15 cellular contexts compared by ENCODE assay signal in genomic region chr5:160174780-160175437, GRCh38. TPM values are rescaled to one million over a fixed set of nuclear protein-coding genes. Genes with fewer than 3 reads are reported as not detected.
DNase-seq lines count a peak whose midpoint lies in the region; ATAC-seq, FAIRE-seq and TF ChIP-seq lines count a peak whose summit lies in the region.
"Had no signal": no experiment of that assay in that cellular context is flagged by ENCODE, and none has a peak within 500 bp of the region (broad histone marks: within the 10 kb centered on the region; RNA-seq: fewer than 3 reads in every experiment).

No MANE protein-coding gene starts in this region.

- no peaks in the 10 kb centered on the region for H4K20me1 ChIP-seq in BLaER1 treated with 17β-estradiol and CSF1 and Interleukin-3, amounts not matched to agents 10 nM and 100 nM
- no peaks in the 10 kb centered on the region for H4K20me1 ChIP-seq in astrocyte (ENCODE audit: insufficient read depth, low read length)
- H4K20me1 ChIP-seq in keratinocyte (ENCODE audit: control insufficient read depth, extremely low read depth, insufficient read depth, low read length) = no peaks in the 10 kb centered on the region
- no peaks in the 10 kb centered on the region for H4K20me1 ChIP-seq in HepG2 (ENCODE audit: insufficient read depth, low read length)

- peak overlapping the region in 3 of 11 experiments; percentile 1 to 30 (median 5); a peak in 2 of 22 replicates for H3K9ac ChIP-seq in BLaER1 treated with 17β-estradiol and CSF1 and Interleukin-3, amounts not matched to agents 10 nM and 100 nM
- H3K9ac ChIP-seq in astrocyte (ENCODE audit: low read length) (peak overlapping the region; percentile 26), keratinocyte (ENCODE audit: control insufficient read depth, extremely low read depth, insufficient read depth, low read length) (peak overlapping the region; percentile 57), skeletal muscle satellite cell (ENCODE audit: low read depth, low read length) (peak overlapping the region; percentile 80), colonic mucosa (ENCODE audit: low read depth in 2 of 2, low read length in 2 of 2) (no peak overlapping the region), HepG2 (ENCODE audit: insufficient read depth, low read depth, low read length) (no peak overlapping the region)

- H3K36me3 Mint-ChIP-seq in astrocyte (ENCODE audit: low read depth, unreplicated experiment) = no peaks in the 10 kb centered on the region

- no peak for TF ChIP-seq EP300 in HepG2 (IDR thresholded peaks at IDR 0.05; ENCODE audit: low read depth in 2 of 2, low read length in 2 of 2)
- no peak for TF ChIP-seq EP300 in HepG2 (CRISPR knock-in tag; IDR thresholded peaks at IDR 0.05; ENCODE audit: borderline replicate concordance)

- no peaks in the 10 kb centered on the region for H3K9me3 Mint-ChIP-seq in astrocyte (ENCODE audit: unreplicated experiment)

- no peak for TF ChIP-seq RAD21 in HepG2 (CRISPR knock-in tag; IDR thresholded peaks at IDR 0.05)

- 44% methylated on average over 4 of the region's 4 CpGs for WGBS in HepG2 (ENCODE audit: low lambda C conversion rate)

- FAIRE-seq in astrocyte (lab: Jason Lieb, UNC) (no peak), keratinocyte (lab: Jason Lieb, UNC) (no peak), HepG2 (lab: Jason Lieb, UNC) (no peak)
- FAIRE-seq: GM12891 had no signal

- peak overlapping the region; percentile 47 to 79 (median 71) for H3K4me2 ChIP-seq in BLaER1 treated with 17β-estradiol and CSF1 and Interleukin-3, amounts not matched to agents 10 nM and 100 nM
- peak overlapping the region; percentile 62 for H3K4me2 ChIP-seq in astrocyte (ENCODE audit: low read length)
- H3K4me2 ChIP-seq in keratinocyte (ENCODE audit: control insufficient read depth, extremely low read depth, insufficient read depth, low read depth, low read length) = peak overlapping the region; percentile 68
- peak overlapping the region; percentile 84 for H3K4me2 ChIP-seq in skeletal muscle satellite cell (ENCODE audit: low read length)
- H3K4me2 ChIP-seq in HepG2 (ENCODE audit: low read depth, low read length) = no peak overlapping the region

- peak overlapping the region; percentile 92 for H2AFZ ChIP-seq in astrocyte (ENCODE audit: low read depth, low read length)
- peak overlapping the region; percentile 99 for H2AFZ ChIP-seq in keratinocyte (ENCODE audit: control insufficient read depth, low read length)
- H2AFZ ChIP-seq in HepG2 (ENCODE audit: low read length) = no peak overlapping the region

- dilution Hi-C loops in keratinocyte (cut with MboI; ENCODE audit: extremely low pct_ligation_motif_present, low sequenced_read_pairs) = no loop called here

- TF ChIP-seq CTCF in astrocyte (IDR thresholded peaks at IDR 0.05; ENCODE audit: insufficient read depth, low read depth, low read length) (no peak), keratinocyte (optimal IDR thresholded peaks at IDR 0.05 in 1 of 3, IDR thresholded peaks at IDR 0.05 in 1 of 3, conservative IDR thresholded peaks at IDR 0.05 in 1 of 3; ENCODE audit: extremely low read depth in 1 of 3, insufficient read depth in 2 of 3, low read length in 3 of 3) (no peak), colonic mucosa (IDR thresholded peaks at IDR 0.05) (no peak), HepG2 (CRISPR knock-in tag; IDR thresholded peaks at IDR 0.05) (no peak)

- peaks cover 29 to 78% (median 67%) of the 10 kb centered on the region in 10 experiments for H3K4me1 ChIP-seq in BLaER1 treated with 17β-estradiol and CSF1 and Interleukin-3, amounts not matched to agents 10 nM and 100 nM
- H3K4me1 ChIP-seq in astrocyte (ENCODE audit: insufficient read depth, low read length) (peaks cover 11% of the 10 kb centered on the region), keratinocyte (ENCODE audit: control insufficient read depth, extremely low read depth, insufficient read depth, low read length) (peaks cover 18% of the 10 kb centered on the region), skeletal muscle satellite cell (ENCODE audit: control insufficient read depth, insufficient read depth, low read length) (peaks cover 20% of the 10 kb centered on the region), colonic mucosa (no peaks in the 10 kb centered on the region), HepG2 (ENCODE audit: insufficient read depth, low read length) (no peaks in the 10 kb centered on the region)

- H3K27me3 Mint-ChIP-seq in astrocyte (ENCODE audit: low read depth, unreplicated experiment) = peaks cover 15% of the 10 kb centered on the region

- peaks cover 2% of the 10 kb centered on the region for H3K4me1 Mint-ChIP-seq in astrocyte (ENCODE audit: low read depth, unreplicated experiment)

- DNase-seq in astrocyte (ENCODE audit: low read depth) = no peak
- DNase-seq in keratinocyte (ENCODE audit: low read depth, low spot score) = no peak
- DNase-seq in colonic mucosa = no peak
- DNase-seq in HepG2 (ENCODE audit: low spot score) = no peak
- DNase-seq in cerebellum (ENCODE audit: low spot score) = no peak
- DNase-seq: activated gamma-delta T cell, T-helper 17 cell had no signal

- H3K79me2 ChIP-seq in astrocyte (ENCODE audit: insufficient read depth, low read length) (no peaks in the 10 kb centered on the region), keratinocyte (ENCODE audit: control insufficient read depth, insufficient read depth, low read length) (no peaks in the 10 kb centered on the region), HepG2 (ENCODE audit: insufficient read depth, low read length) (no peaks in the 10 kb centered on the region)

- POLR2A ChIA-PET in HepG2 (lab: Yijun Ruan, JAX) = no interaction called here

- H3K27ac ChIP-seq in BLaER1 treated with 17β-estradiol and CSF1 and Interleukin-3, amounts not matched to agents 10 nM and 100 nM = peak overlapping the region in 6 of 11 experiments; percentile 8 to 51 (median 36); a peak in 5 of 22 replicates
- H3K27ac ChIP-seq in astrocyte (ENCODE audit: low read depth, low read length) (no peak overlapping the region), keratinocyte (ENCODE audit: control insufficient read depth, insufficient read depth, low read length) (no peak overlapping the region), colonic mucosa (no peak overlapping the region), HepG2 (ENCODE audit: extremely low read length, insufficient read depth, low read length) (no peak overlapping the region)

- no peaks in the 10 kb centered on the region for H3K36me3 ChIP-seq in BLaER1 treated with 17β-estradiol and CSF1 and Interleukin-3, amounts not matched to agents 10 nM and 100 nM
- H3K36me3 ChIP-seq in astrocyte (ENCODE audit: insufficient read depth, low read length) (no peaks in the 10 kb centered on the region), keratinocyte (ENCODE audit: control insufficient read depth in 2 of 2, extremely low read depth in 1 of 2, insufficient read depth in 2 of 2, low read length in 2 of 2) (no peaks in the 10 kb centered on the region), skeletal muscle satellite cell (ENCODE audit: insufficient read depth, low read length) (no peaks in the 10 kb centered on the region), colonic mucosa (no peaks in the 10 kb centered on the region), HepG2 (replicated peaks in 1 of 2; ENCODE audit: control insufficient read depth in 1 of 2, insufficient read depth in 2 of 2, low read length in 2 of 2) (no peaks in the 10 kb centered on the region)

- ATAC-seq in HepG2 (no peak), HG02981 (IDR thresholded peaks at IDR 0.05; ENCODE audit: unreplicated experiment) (no peak)
- ATAC-seq: T-helper 17 cell had no signal

- no peak overlapping the region for H3K27ac Mint-ChIP-seq in astrocyte (ENCODE audit: unreplicated experiment)
- H3K27ac Mint-ChIP-seq: T-helper 17 cell had no signal

- no peak overlapping the region for H3K4me3 ChIP-seq in BLaER1 treated with 17β-estradiol and CSF1 and Interleukin-3, amounts not matched to agents 10 nM and 100 nM
- no peak overlapping the region for H3K4me3 ChIP-seq in astrocyte (ENCODE audit: insufficient read depth, low read depth, low read length)
- no peak overlapping the region for H3K4me3 ChIP-seq in keratinocyte (ENCODE audit: control insufficient read depth in 2 of 3, extremely low read depth in 1 of 3, insufficient read depth in 2 of 3, low read depth in 1 of 3, low read length in 3 of 3)
- H3K4me3 ChIP-seq in skeletal muscle satellite cell (ENCODE audit: low read length) = peak overlapping the region; percentile 65
- no peak overlapping the region for H3K4me3 ChIP-seq in colonic mucosa
- no peak overlapping the region for H3K4me3 ChIP-seq in HepG2 (replicated peaks in 1 of 3; ENCODE audit: insufficient read depth in 1 of 3, low read depth in 2 of 3, low read length in 3 of 3)

- in situ Hi-C loops in HepG2 (cut with HindIII; ENCODE audit: extremely low pct_ligation_motif_present, low pct_unique_long_range_greater_than_20kb) = no loop called here

- TF ChIP-seq POLR2A in HepG2 (IDR thresholded peaks at IDR 0.05; ENCODE audit: insufficient read depth in 1 of 2, low read depth in 2 of 2, low read length in 2 of 2) = no peak

- H3K4me3 Mint-ChIP-seq in astrocyte (ENCODE audit: unreplicated experiment) = no peak overlapping the region
- H3K4me3 Mint-ChIP-seq: T-helper 17 cell had no signal

- no peaks in the 10 kb centered on the region for H3K9me3 ChIP-seq in BLaER1 treated with 17β-estradiol and CSF1 and Interleukin-3, amounts not matched to agents 10 nM and 100 nM (replicated peaks in 1 of 11)
- H3K9me3 ChIP-seq in astrocyte (ENCODE audit: insufficient read depth, low read depth, low read length) (no peaks in the 10 kb centered on the region), keratinocyte (ENCODE audit: control insufficient read depth, low read depth, low read length) (no peaks in the 10 kb centered on the region), skeletal muscle satellite cell (replicated peaks; ENCODE audit: low read length) (no peaks in the 10 kb centered on the region), colonic mucosa (no peaks in the 10 kb centered on the region), HepG2 (ENCODE audit: low read length) (no peaks in the 10 kb centered on the region)

- no peaks in the 10 kb centered on the region for H3K9me1 ChIP-seq in keratinocyte (ENCODE audit: control insufficient read depth, extremely low read depth, insufficient read depth, low read length)

- intact Hi-C loops in colonic mucosa (cut with DNase I) = no loop called here
- intact Hi-C loops in HepG2 (cut with micrococcal nuclease; ENCODE audit: unreplicated experiment) = no loop called here

- H3K27me3 ChIP-seq in BLaER1 treated with 17β-estradiol and CSF1 and Interleukin-3, amounts not matched to agents 10 nM and 100 nM = no peaks in the 10 kb centered on the region
- no peaks in the 10 kb centered on the region for H3K27me3 ChIP-seq in astrocyte (ENCODE audit: insufficient read depth, low read length)
- no peaks in the 10 kb centered on the region for H3K27me3 ChIP-seq in keratinocyte (ENCODE audit: control insufficient read depth, extremely low read depth, insufficient read depth, low read length)
- H3K27me3 ChIP-seq in skeletal muscle satellite cell (ENCODE audit: control insufficient read depth, insufficient read depth, low read length) = no peaks in the 10 kb centered on the region
- no peaks in the 10 kb centered on the region for H3K27me3 ChIP-seq in colonic mucosa
- no peaks in the 10 kb centered on the region; a peak in 1 of 5 replicates for H3K27me3 ChIP-seq in HepG2 (ENCODE audit: control insufficient read depth in 1 of 2, insufficient read depth in 2 of 2, low read length in 2 of 2)

- CTCF ChIA-PET in HepG2 (lab: Yijun Ruan, JAX; ENCODE audit: low intra/inter-chr PET ratio, low total read pairs) = no interaction called here

- no TSS peak for BruUV-seq in HepG2 (replicated peaks; lab: Mats Ljungman, UMichigan)

RNA-seq across cellular contexts. Expression of gene FABP6, which starts 54.4 kb away (rescaled TPM):
- total RNA-seq in astrocyte (0.53 TPM in 1 of 2 replicates, not detected in the other), colonic mucosa (not detected), HepG2 (2016; rRNA removed; fragmentation: Illumina TruSeq; extraction: Trizol) (not detected in 2 replicates), cerebellum (not detected)
- polyA plus RNA-seq in keratinocyte (0.25 to 1.7 TPM in 2 of 3 replicates, not detected in the other), HepG2 (2011; rRNA removed) (0.13 TPM in 1 of 2 replicates, not detected in the other)
- polyA plus RNA-seq in keratinocyte (2011; ENCODE audit: low read depth) = not detected
- polyA plus RNA-seq in keratinocyte (2011; cell fraction: cytosol; rRNA removed) = 0.34 and 0.51 TPM in 2 replicates
- polyA plus RNA-seq in keratinocyte (2011; cell fraction: nucleus; rRNA removed) = 0.32 TPM in 1 of 2 replicates, not detected in the other
- not detected in 2 replicates for polyA plus RNA-seq in keratinocyte (2012; ENCODE audit: low replicate concordance)
- not detected in 3 replicates for polyA minus RNA-seq in keratinocyte
- not detected for polyA minus RNA-seq in keratinocyte (2011; cell fraction: cytosol; rRNA and poly(A)+ RNA removed)
- polyA minus RNA-seq in keratinocyte (2011; cell fraction: nucleus; rRNA and poly(A)+ RNA removed) = not detected in 2 replicates
- not detected in 2 replicates for total RNA-seq in skeletal muscle satellite cell (2012; rRNA removed)
- total RNA-seq in HepG2 (2016; cell fraction: cytosol; rRNA removed; fragmentation: Illumina TruSeq; extraction: Trizol; ENCODE audit: low read depth) = not detected in 2 replicates
- not detected in 2 replicates for total RNA-seq in HepG2 (2016; cell fraction: insoluble cytoplasmic fraction; rRNA removed; fragmentation: Illumina TruSeq; extraction: Trizol)
- total RNA-seq in HepG2 (2016; cell fraction: membrane; rRNA removed; fragmentation: Illumina TruSeq; extraction: Trizol) = not detected in 2 replicates
- total RNA-seq in HepG2 (2016; cell fraction: nucleus; rRNA removed; fragmentation: Illumina TruSeq; extraction: Trizol) = not detected in 2 replicates
- not detected in 2 replicates for polyA plus RNA-seq in HepG2 (2011; cell fraction: cytosol; rRNA removed)
- polyA plus RNA-seq in HepG2 (2011; cell fraction: nucleus; rRNA removed) = not detected in 2 replicates
- polyA plus RNA-seq in HepG2 (2012) = 0.23 TPM in 1 of 2 replicates, not detected in the other
- polyA plus RNA-seq in HepG2 (2016; cell fraction: cytosol; fragmentation: Illumina TruSeq; extraction: Trizol; ENCODE audit: low read depth) = not detected in 2 replicates
- not detected in 2 replicates for polyA plus RNA-seq in HepG2 (2016; cell fraction: insoluble cytoplasmic fraction; fragmentation: Illumina TruSeq; extraction: Trizol; ENCODE audit: low read depth)
- polyA plus RNA-seq in HepG2 (2016; cell fraction: membrane; fragmentation: Illumina TruSeq; extraction: Trizol; ENCODE audit: low read depth) = not detected in 2 replicates
- polyA plus RNA-seq in HepG2 (2016; cell fraction: nucleus; fragmentation: Illumina TruSeq; extraction: Trizol; ENCODE audit: insufficient read depth, low read depth) = not detected in 2 replicates
- polyA minus RNA-seq in HepG2 (2011; rRNA and poly(A)+ RNA removed; ENCODE audit: low replicate concordance) = not detected in 2 replicates
- not detected in 2 replicates for polyA minus RNA-seq in HepG2 (2011; cell fraction: cytosol; rRNA and poly(A)+ RNA removed)
- not detected in 2 replicates for polyA minus RNA-seq in HepG2 (2011; cell fraction: nucleus; rRNA and poly(A)+ RNA removed)
- total RNA-seq: dermis microvascular lymphatic vessel endothelial cell, kidney epithelial cell, LHCN-M2, osteocyte, T-helper 17 cell had no signal

RNA-seq across cellular contexts. Expression of gene PWWP2A, which starts 55.7 kb away (rescaled TPM):
- total RNA-seq in astrocyte (18.4 and 19.6 TPM in 2 replicates), colonic mucosa (10 to 100 TPM; 44.0 to 47.6 TPM), HepG2 (2016; rRNA removed; fragmentation: Illumina TruSeq; extraction: Trizol) (16.9 and 23.9 TPM in 2 replicates), cerebellum (48.8 TPM)
- polyA plus RNA-seq in keratinocyte (11.6 to 13.1 TPM (median 12.4 TPM) in 3 replicates), HepG2 (2011; rRNA removed) (5.0 and 7.3 TPM in 2 replicates)
- 7.3 TPM for polyA plus RNA-seq in keratinocyte (2011; ENCODE audit: low read depth)
- polyA plus RNA-seq in keratinocyte (2011; cell fraction: cytosol; rRNA removed) = 7.6 and 11.9 TPM in 2 replicates
- 21.7 and 23.0 TPM in 2 replicates for polyA plus RNA-seq in keratinocyte (2011; cell fraction: nucleus; rRNA removed)
- polyA plus RNA-seq in keratinocyte (2012; ENCODE audit: low replicate concordance) = 10.3 and 10.6 TPM in 2 replicates
- polyA minus RNA-seq in keratinocyte = 6.2 to 20.8 TPM (median 7.1 TPM) in 3 replicates
- polyA minus RNA-seq in keratinocyte (2011; cell fraction: cytosol; rRNA and poly(A)+ RNA removed) = 6.1 TPM
- 6.5 and 17.2 TPM in 2 replicates for polyA minus RNA-seq in keratinocyte (2011; cell fraction: nucleus; rRNA and poly(A)+ RNA removed)
- 15.9 and 24.1 TPM in 2 replicates for total RNA-seq in skeletal muscle satellite cell (2012; rRNA removed)
- total RNA-seq in HepG2 (2016; cell fraction: cytosol; rRNA removed; fragmentation: Illumina TruSeq; extraction: Trizol; ENCODE audit: low read depth) = 6.1 and 9.3 TPM in 2 replicates
- total RNA-seq in HepG2 (2016; cell fraction: insoluble cytoplasmic fraction; rRNA removed; fragmentation: Illumina TruSeq; extraction: Trizol) = 17.5 and 18.4 TPM in 2 replicates
- 8.8 and 11.2 TPM in 2 replicates for total RNA-seq in HepG2 (2016; cell fraction: membrane; rRNA removed; fragmentation: Illumina TruSeq; extraction: Trizol)
- total RNA-seq in HepG2 (2016; cell fraction: nucleus; rRNA removed; fragmentation: Illumina TruSeq; extraction: Trizol) = 15.6 and 18.9 TPM in 2 replicates
- polyA plus RNA-seq in HepG2 (2011; cell fraction: cytosol; rRNA removed) = 3.7 and 4.1 TPM in 2 replicates
- polyA plus RNA-seq in HepG2 (2011; cell fraction: nucleus; rRNA removed) = 4.2 and 5.2 TPM in 2 replicates
- 7.9 and 8.8 TPM in 2 replicates for polyA plus RNA-seq in HepG2 (2012)
- polyA plus RNA-seq in HepG2 (2016; cell fraction: cytosol; fragmentation: Illumina TruSeq; extraction: Trizol; ENCODE audit: low read depth) = 0.55 and 0.70 TPM in 2 replicates
- polyA plus RNA-seq in HepG2 (2016; cell fraction: insoluble cytoplasmic fraction; fragmentation: Illumina TruSeq; extraction: Trizol; ENCODE audit: low read depth) = 16.1 and 17.0 TPM in 2 replicates
- polyA plus RNA-seq in HepG2 (2016; cell fraction: membrane; fragmentation: Illumina TruSeq; extraction: Trizol; ENCODE audit: low read depth) = 2.7 and 2.9 TPM in 2 replicates
- 21.8 and 26.9 TPM in 2 replicates for polyA plus RNA-seq in HepG2 (2016; cell fraction: nucleus; fragmentation: Illumina TruSeq; extraction: Trizol; ENCODE audit: insufficient read depth, low read depth)
- 8.6 and 19.9 TPM in 2 replicates for polyA minus RNA-seq in HepG2 (2011; rRNA and poly(A)+ RNA removed; ENCODE audit: low replicate concordance)
- 4.2 and 6.6 TPM in 2 replicates for polyA minus RNA-seq in HepG2 (2011; cell fraction: cytosol; rRNA and poly(A)+ RNA removed)
- 8.5 and 11.8 TPM in 2 replicates for polyA minus RNA-seq in HepG2 (2011; cell fraction: nucleus; rRNA and poly(A)+ RNA removed)

Comparison
In these comparisons a context has a peak if more than half of its experiments do, and no peak if none do; other contexts are left out.
1. H3K27ac ChIP-seq: peak in BLaER1 treated with 17β-estradiol and CSF1 and Interleukin-3, amounts not matched to agents 10 nM and 100 nM (6 of 11); none in astrocyte (single experiment), keratinocyte (single experiment), colonic mucosa (single experiment) and HepG2 (single experiment).
2. H3K9ac ChIP-seq: peak in astrocyte (single experiment), keratinocyte (single experiment) and skeletal muscle satellite cell (single experiment); none in colonic mucosa (0 of 2) and HepG2 (single experiment).